In the genomic region with DNA sequence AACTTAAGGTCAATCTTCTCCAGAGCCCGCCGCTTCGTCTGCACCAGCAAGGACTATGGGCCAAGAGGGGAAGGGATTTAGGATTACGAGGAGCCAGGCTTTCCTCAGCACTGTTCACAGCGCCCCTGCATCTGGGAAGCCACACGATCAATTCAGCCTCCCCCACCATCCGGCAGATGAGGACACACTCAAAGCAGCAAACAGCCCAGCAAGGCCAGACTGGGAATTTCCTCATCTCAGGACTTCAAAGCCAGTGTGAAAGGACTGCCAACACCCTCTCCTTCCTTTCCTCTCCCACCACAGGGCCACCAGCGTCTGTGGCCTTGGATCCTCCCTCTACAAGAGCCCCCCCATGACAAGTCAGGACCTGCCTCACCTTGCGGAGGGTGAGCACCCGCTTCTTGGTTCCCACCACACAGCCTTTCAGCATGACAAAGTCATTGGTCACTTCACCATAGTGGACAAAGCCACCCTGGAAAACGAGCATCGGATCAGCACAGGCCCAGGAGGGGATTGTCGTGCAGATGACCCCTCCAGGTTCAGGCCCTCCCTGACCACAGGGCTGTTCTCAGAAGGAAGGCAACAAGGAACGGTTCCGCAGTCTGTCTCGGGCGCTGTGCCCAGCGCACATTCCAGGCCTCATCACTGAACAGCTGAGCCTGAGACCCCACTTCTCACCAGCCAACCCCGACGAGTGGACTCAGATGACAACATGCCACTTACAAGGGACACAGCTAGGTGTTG, we compare ENCODE assay signal across 2 cellular contexts.
TF ChIP-seq lines count a peak whose summit lies in the region.

No MANE protein-coding gene starts in this region.

TF ChIP-seq in A549, 52 proteins besides CTCF, POLR2A, EP300 and RAD21 (continued from another document):
- TF ChIP-seq RCOR1 (IDR thresholded peaks at IDR 0.05; ENCODE audit: low read depth, low read length) = no peak
- no peak for TF ChIP-seq JUNB (IDR thresholded peaks at IDR 0.05)

TF ChIP-seq in WTC11, 78 proteins besides CTCF, POLR2A, EP300 and RAD21 (continued from another document):
- TF ChIP-seq, protein P1, sequence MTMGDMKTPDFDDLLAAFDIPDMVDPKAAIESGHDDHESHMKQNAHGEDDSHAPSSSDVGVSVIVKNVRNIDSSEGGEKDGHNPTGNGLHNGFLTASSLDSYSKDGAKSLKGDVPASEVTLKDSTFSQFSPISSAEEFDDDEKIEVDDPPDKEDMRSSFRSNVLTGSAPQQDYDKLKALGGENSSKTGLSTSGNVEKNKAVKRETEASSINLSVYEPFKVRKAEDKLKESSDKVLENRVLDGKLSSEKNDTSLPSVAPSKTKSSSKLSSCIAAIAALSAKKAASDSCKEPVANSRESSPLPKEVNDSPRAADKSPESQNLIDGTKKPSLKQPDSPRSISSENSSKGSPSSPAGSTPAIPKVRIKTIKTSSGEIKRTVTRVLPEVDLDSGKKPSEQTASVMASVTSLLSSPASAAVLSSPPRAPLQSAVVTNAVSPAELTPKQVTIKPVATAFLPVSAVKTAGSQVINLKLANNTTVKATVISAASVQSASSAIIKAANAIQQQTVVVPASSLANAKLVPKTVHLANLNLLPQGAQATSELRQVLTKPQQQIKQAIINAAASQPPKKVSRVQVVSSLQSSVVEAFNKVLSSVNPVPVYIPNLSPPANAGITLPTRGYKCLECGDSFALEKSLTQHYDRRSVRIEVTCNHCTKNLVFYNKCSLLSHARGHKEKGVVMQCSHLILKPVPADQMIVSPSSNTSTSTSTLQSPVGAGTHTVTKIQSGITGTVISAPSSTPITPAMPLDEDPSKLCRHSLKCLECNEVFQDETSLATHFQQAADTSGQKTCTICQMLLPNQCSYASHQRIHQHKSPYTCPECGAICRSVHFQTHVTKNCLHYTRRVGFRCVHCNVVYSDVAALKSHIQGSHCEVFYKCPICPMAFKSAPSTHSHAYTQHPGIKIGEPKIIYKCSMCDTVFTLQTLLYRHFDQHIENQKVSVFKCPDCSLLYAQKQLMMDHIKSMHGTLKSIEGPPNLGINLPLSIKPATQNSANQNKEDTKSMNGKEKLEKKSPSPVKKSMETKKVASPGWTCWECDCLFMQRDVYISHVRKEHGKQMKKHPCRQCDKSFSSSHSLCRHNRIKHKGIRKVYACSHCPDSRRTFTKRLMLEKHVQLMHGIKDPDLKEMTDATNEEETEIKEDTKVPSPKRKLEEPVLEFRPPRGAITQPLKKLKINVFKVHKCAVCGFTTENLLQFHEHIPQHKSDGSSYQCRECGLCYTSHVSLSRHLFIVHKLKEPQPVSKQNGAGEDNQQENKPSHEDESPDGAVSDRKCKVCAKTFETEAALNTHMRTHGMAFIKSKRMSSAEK (CRISPR knock-in tag; IDR thresholded peaks at IDR 0.05; ENCODE audit: borderline replicate concordance) = no peak
- TF ChIP-seq, protein P2, sequence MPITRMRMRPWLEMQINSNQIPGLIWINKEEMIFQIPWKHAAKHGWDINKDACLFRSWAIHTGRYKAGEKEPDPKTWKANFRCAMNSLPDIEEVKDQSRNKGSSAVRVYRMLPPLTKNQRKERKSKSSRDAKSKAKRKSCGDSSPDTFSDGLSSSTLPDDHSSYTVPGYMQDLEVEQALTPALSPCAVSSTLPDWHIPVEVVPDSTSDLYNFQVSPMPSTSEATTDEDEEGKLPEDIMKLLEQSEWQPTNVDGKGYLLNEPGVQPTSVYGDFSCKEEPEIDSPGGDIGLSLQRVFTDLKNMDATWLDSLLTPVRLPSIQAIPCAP (CRISPR knock-in tag; IDR thresholded peaks at IDR 0.05) = no peak
